ENCODE assay signal across 1 cellular context in genomic region chr14:104967144-104967413, GRCh38.
TF ChIP-seq lines count a peak whose summit lies in the region.

No MANE protein-coding gene starts in this region.

TF ChIP-seq in SK-N-SH, 30 proteins besides CTCF, POLR2A, EP300 and RAD21 (continued from another document):
- TF ChIP-seq MAX (IDR thresholded peaks at IDR 0.05; ENCODE audit: low read depth) (no peak), MXI1 (IDR thresholded peaks at IDR 0.05; ENCODE audit: low read depth, low read length) (no peak)
TF ChIP-seq in SK-N-SH: peak in this region for 0.
